In the genomic region with DNA sequence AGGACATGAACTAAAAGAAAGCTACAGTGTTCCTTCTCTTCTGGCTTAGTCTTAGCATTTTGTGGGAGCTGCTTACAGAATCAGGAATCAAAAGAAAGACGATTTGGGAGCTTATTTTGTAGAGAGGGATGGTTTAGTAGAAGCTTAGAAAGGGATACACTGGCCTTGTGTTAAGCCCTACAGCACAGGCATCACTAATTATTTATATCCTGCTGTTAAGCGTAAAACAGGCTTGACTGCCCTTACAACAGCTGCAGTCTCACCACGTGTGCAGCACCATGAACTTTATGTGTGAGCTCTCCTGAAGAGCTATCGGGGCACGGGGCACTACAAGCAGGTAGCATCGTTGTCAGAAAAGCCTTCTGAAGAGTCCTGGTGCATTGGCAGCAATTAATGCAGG, we compare ENCODE assay signal across 17 cellular contexts.
DNase-seq lines count a peak whose midpoint lies in the region; ATAC-seq and TF ChIP-seq lines count a peak whose summit lies in the region.
"Had no signal": no experiment of that assay in that cellular context is flagged by ENCODE, and none has a peak within 500 bp of the region (broad histone marks: within the 10 kb centered on the region; RNA-seq: fewer than 3 reads in every experiment).

No MANE protein-coding gene starts in this region.

- H3K4me3 ChIP-seq in hepatocyte, result no peak overlapping the region
- H3K4me3 ChIP-seq: gastrocnemius medialis, K562, skin epidermis, vagina had no signal

- 61% methylated on average over 6 of the region's 6 CpGs for WGBS in hepatocyte (ENCODE audit: low lambda C conversion rate, missing lambda C conversion rate)

- DNase-seq in COR-L47 (lab: John Stamatoyannopoulos, UW) (peak; percentile 74), NCI-H146 (lab: John Stamatoyannopoulos, UW) (peak; percentile 96), NCI-H774 (lab: John Stamatoyannopoulos, UW) (peak; percentile 76), hepatocyte (ENCODE audit: low spot score) (peak; percentile 8), SKM-1 treated with dmso at 0.1 percent for 144 hours (lab: John Stamatoyannopoulos, UW; ENCODE audit: unreplicated experiment) (no peak), NOMO-1 treated with DMSO at 0.1 percent for 48 hours (lab: John Stamatoyannopoulos, UW; ENCODE audit: unreplicated experiment) (no peak)
- no peak for DNase-seq in activated CD4-positive, alpha-beta memory T cell treated with anti-CD3 and anti-CD28 coated beads, Interleukin-2, amount 10 ng/mL, durations not matched to agents 7 days and 5 days
- DNase-seq: activated naive CD8-positive, alpha-beta T cell treated with anti-CD3 and anti-CD28 coated beads, Interleukin-2, amount 10 ng/mL, durations not matched to agents 7 days and 5 days; central memory CD4-positive, alpha-beta T cell; gastrocnemius medialis; NCI-H2029; stimulated activated naive CD8-positive, alpha-beta T cell treated with anti-CD3 and anti-CD28 coated beads, Interleukin-15, Interleukin-2, amounts not matched to agents 100 U/mL and 50 U/mL, for 24 hours had no signal

- no peaks in the 10 kb centered on the region for H3K36me3 ChIP-seq in hepatocyte (replicated peaks; ENCODE audit: insufficient read depth, low read depth)
- H3K36me3 ChIP-seq: gastrocnemius medialis, vagina had no signal

- H3K27ac Mint-ChIP-seq in activated CD4-positive, alpha-beta memory T cell treated with anti-CD3 and anti-CD28 coated beads, Interleukin-2, amount 10 ng/mL, durations not matched to agents 7 days and 5 days, result no peak overlapping the region
- H3K27ac Mint-ChIP-seq: activated naive CD8-positive, alpha-beta T cell treated with anti-CD3 and anti-CD28 coated beads, Interleukin-2, amount 10 ng/mL, durations not matched to agents 7 days and 5 days had no signal

- H3K9me2 ChIP-seq in hepatocyte (replicated peaks; ENCODE audit: insufficient read depth), result no peaks in the 10 kb centered on the region

- H3K4me1 ChIP-seq in hepatocyte (ENCODE audit: insufficient read depth), result peaks cover 8% of the 10 kb centered on the region
- H3K4me1 ChIP-seq: gastrocnemius medialis, vagina had no signal

- no peak overlapping the region for H2AFZ ChIP-seq in hepatocyte

- H3K4me3 Mint-ChIP-seq in activated CD4-positive, alpha-beta memory T cell treated with anti-CD3 and anti-CD28 coated beads, Interleukin-2, amount 10 ng/mL, durations not matched to agents 7 days and 5 days, result no peak overlapping the region
- H3K4me3 Mint-ChIP-seq: activated naive CD8-positive, alpha-beta T cell treated with anti-CD3 and anti-CD28 coated beads, Interleukin-2, amount 10 ng/mL, durations not matched to agents 7 days and 5 days had no signal

- H3K4me1 Mint-ChIP-seq in activated CD4-positive, alpha-beta memory T cell treated with anti-CD3 and anti-CD28 coated beads, Interleukin-2, amount 10 ng/mL, durations not matched to agents 7 days and 5 days, result no peaks in the 10 kb centered on the region
- H3K4me1 Mint-ChIP-seq: activated naive CD8-positive, alpha-beta T cell treated with anti-CD3 and anti-CD28 coated beads, Interleukin-2, amount 10 ng/mL, durations not matched to agents 7 days and 5 days had no signal

- CTCF ChIA-PET in activated CD4-positive, alpha-beta memory T cell treated with anti-CD3 and anti-CD28 coated beads, Interleukin-2, amount 10 ng/mL, durations not matched to agents 7 days and 5 days (lab: Charles Lee), result no interaction called here

- H3K27ac ChIP-seq in hepatocyte, result no peak overlapping the region
- H3K27ac ChIP-seq: gastrocnemius medialis, skin epidermis, vagina had no signal

- no peak overlapping the region for H3K4me2 ChIP-seq in hepatocyte

- no peak for TF ChIP-seq CTCF in hepatocyte (IDR thresholded peaks at IDR 0.05; ENCODE audit: poor library complexity)

- H3K36me3 Mint-ChIP-seq in activated CD4-positive, alpha-beta memory T cell treated with anti-CD3 and anti-CD28 coated beads, Interleukin-2, amount 10 ng/mL, durations not matched to agents 7 days and 5 days (ENCODE audit: low read depth), result no peaks in the 10 kb centered on the region
- H3K36me3 Mint-ChIP-seq: activated naive CD8-positive, alpha-beta T cell treated with anti-CD3 and anti-CD28 coated beads, Interleukin-2, amount 10 ng/mL, durations not matched to agents 7 days and 5 days had no signal

- no peaks in the 10 kb centered on the region for H3K27me3 ChIP-seq in hepatocyte
- H3K27me3 ChIP-seq: gastrocnemius medialis, vagina had no signal

- peaks cover 5% of the 10 kb centered on the region for H3K9me3 Mint-ChIP-seq in activated CD4-positive, alpha-beta memory T cell treated with anti-CD3 and anti-CD28 coated beads, Interleukin-2, amount 10 ng/mL, durations not matched to agents 7 days and 5 days

- no peak for ATAC-seq in HG02571 (IDR thresholded peaks at IDR 0.05; ENCODE audit: unreplicated experiment)
- ATAC-seq: gastrocnemius medialis; K562; Panc1; stimulated activated naive CD8-positive, alpha-beta T cell treated with anti-CD3 and anti-CD28 coated beads, Interleukin-15, Interleukin-2, amounts not matched to agents 100 U/mL and 50 U/mL, for 24 hours had no signal

- H4K20me1 ChIP-seq in hepatocyte (ENCODE audit: insufficient read depth, poor library complexity, severe bottlenecking), result no peaks in the 10 kb centered on the region

- no peaks in the 10 kb centered on the region for H3K79me2 ChIP-seq in hepatocyte

- POLR2A ChIA-PET in activated CD4-positive, alpha-beta memory T cell treated with anti-CD3 and anti-CD28 coated beads, Interleukin-2, amount 10 ng/mL, durations not matched to agents 7 days and 5 days (lab: Charles Lee), result no interaction called here

- no peaks in the 10 kb centered on the region for H3K27me3 Mint-ChIP-seq in activated CD4-positive, alpha-beta memory T cell treated with anti-CD3 and anti-CD28 coated beads, Interleukin-2, amount 10 ng/mL, durations not matched to agents 7 days and 5 days
- H3K27me3 Mint-ChIP-seq: activated naive CD8-positive, alpha-beta T cell treated with anti-CD3 and anti-CD28 coated beads, Interleukin-2, amount 10 ng/mL, durations not matched to agents 7 days and 5 days had no signal

- no peaks in the 10 kb centered on the region for H3K9me3 ChIP-seq in hepatocyte (ENCODE audit: low read depth)
- H3K9me3 ChIP-seq: gastrocnemius medialis, vagina had no signal

Comparison
In these comparisons a context has a peak if more than half of its experiments do, and no peak if none do; other contexts are left out.
1. DNase-seq: peak in COR-L47 (single experiment), NCI-H146 (single experiment), NCI-H774 (single experiment) and hepatocyte (single experiment); none in SKM-1 treated with dmso at 0.1 percent for 144 hours (single experiment), NOMO-1 treated with DMSO at 0.1 percent for 48 hours (single experiment) and activated CD4-positive, alpha-beta memory T cell treated with anti-CD3 and anti-CD28 coated beads, Interleukin-2, amount 10 ng/mL, durations not matched to agents 7 days and 5 days (single experiment).